In the genomic region with DNA sequence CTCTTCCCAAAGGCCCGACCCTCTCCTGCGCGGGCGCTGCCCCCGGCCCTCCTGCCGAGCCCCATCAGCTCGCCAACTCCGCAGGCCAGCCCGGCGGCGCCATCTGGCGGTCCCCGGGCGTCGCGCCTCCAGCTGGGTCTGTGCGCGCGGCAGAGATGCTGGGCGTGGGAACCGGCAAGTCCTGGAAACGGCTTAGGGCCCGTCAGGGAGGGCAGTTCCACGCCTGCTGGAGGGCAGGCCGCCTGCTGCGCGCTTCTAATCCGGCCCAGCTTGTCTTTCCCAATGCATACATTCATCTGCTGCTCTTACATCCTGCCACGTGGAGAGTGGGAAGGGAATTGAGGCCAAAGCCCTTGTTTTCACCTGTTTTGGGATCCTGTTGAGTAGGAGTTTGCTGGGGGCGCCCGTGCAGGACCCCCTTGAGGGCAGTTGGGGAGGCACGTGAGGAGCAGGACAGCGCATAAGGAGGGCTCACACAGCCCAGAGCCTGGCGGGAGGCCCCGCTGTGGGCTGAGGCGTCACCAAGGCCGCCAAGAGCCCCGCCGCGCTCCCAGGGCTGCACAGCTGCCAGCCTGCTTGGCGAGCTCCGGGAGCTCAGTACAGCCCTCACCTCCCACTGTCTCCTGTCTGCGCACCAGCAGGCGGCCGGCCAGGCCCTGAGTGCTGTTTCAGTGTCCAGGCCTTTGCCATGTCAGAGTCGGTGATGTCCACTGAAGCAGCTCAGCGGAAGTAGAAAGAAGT, we compare ENCODE assay signal across 9 cellular contexts.
DNase-seq lines count a peak whose midpoint lies in the region; ATAC-seq and TF ChIP-seq lines count a peak whose summit lies in the region.
"Had no signal": no experiment of that assay in that cellular context is flagged by ENCODE, and none has a peak within 500 bp of the region (broad histone marks: within the 10 kb centered on the region; RNA-seq: fewer than 3 reads in every experiment).

No MANE protein-coding gene starts in this region.

- CTCF ChIA-PET in GM10248 (lab: Yijun Ruan, JAX): interaction anchor here (0.9 to 4.9 kb wide), 11 partner anchors 10 to 322 kb away, joined by 3 to 72 read pairs (median 4); no protein-coding TSS in a partner anchor

- H3K4me3 ChIP-seq in HUES64 (ENCODE audit: low read length) (peak overlapping the region; percentile 54), lung (no peak overlapping the region)

- peak overlapping the region; percentile 49; the same call in 1 of the 2 replicates for H3K9ac ChIP-seq in HUES64 (ENCODE audit: low read depth, low read length)

- ATAC-seq in lung (ENCODE audit: insufficient read depth, low FRiP score): peak; percentile 75
- ATAC-seq in GM19467 (IDR thresholded peaks at IDR 0.05; ENCODE audit: unreplicated experiment): no peak
- no peak for ATAC-seq in HG03378 (IDR thresholded peaks at IDR 0.05; ENCODE audit: unreplicated experiment)

- no peaks in the 10 kb centered on the region for H3K9me3 ChIP-seq in HUES64 (ENCODE audit: insufficient read depth, low read depth, low read length)
- no peaks in the 10 kb centered on the region for H3K9me3 ChIP-seq in lung (ENCODE audit: control insufficient read depth in 2 of 2, insufficient read depth in 1 of 2, low read length in 1 of 2)

- peak; percentile 88 for TF ChIP-seq CTCF in GM10248 (IDR thresholded peaks at IDR 0.05; ENCODE audit: control extremely low read depth, extremely low read depth, low read depth, missing control alignments)
- TF ChIP-seq CTCF in lung (IDR thresholded peaks at IDR 0.05; ENCODE audit: control extremely low read depth, extremely low read depth): peak; percentile 40

- H3K36me3 ChIP-seq in HUES64 (ENCODE audit: insufficient read depth, low read length) (0 out of 2 replicates have a peak, but pooled peaks cover 7% of the 10 kb centered on the region), lung (ENCODE audit: control insufficient read depth in 2 of 2, insufficient read depth in 2 of 2, low read length in 2 of 2) (no peaks in the 10 kb centered on the region)

- H3K4me1 ChIP-seq in HUES64 (ENCODE audit: insufficient read depth, low read length) (peaks cover 6% of the 10 kb centered on the region; the same call in 1 of the 2 replicates), lung (ENCODE audit: control insufficient read depth in 2 of 2, insufficient read depth in 2 of 2, low read length in 2 of 2) (no peaks in the 10 kb centered on the region)

- no peak overlapping the region for H3K27ac ChIP-seq in HUES64 (ENCODE audit: low read depth, low read length)
- H3K27ac ChIP-seq in lung (ENCODE audit: low read depth in 1 of 2, low read length in 1 of 2): no peak overlapping the region

- WGBS in HUES64: 34% methylated on average over 47 of the region's 47 CpGs
- 34 to 35% methylated on average over 47 of the region's 47 CpGs for WGBS in lung, 2 donors

- POLR2A ChIA-PET in GM10248 (lab: Yijun Ruan, JAX): no interaction called here

- peak; percentile 80 for DNase-seq in GM10248 (ENCODE audit: extremely low spot score)
- DNase-seq in activated CD4-positive, alpha-beta T cell treated with anti-CD3 and anti-CD28 coated beads, Interleukin-2, amount 50 U/mL, for 24 hours (ENCODE audit: low read depth in 1 of 2, low spot score in 1 of 2): peak; percentile 20 to 27
- DNase-seq in dermis blood vessel endothelial cell: peak; percentile 91
- no peak for DNase-seq in lung (ENCODE audit: low spot score)
- peak; percentile 28 for DNase-seq in stimulated activated CD8-positive, alpha-beta memory T cell treated with anti-CD3 and anti-CD28 coated beads, Interleukin-15, amount 100 ng/mL, for 24 hours (ENCODE audit: low read depth)
- DNase-seq: activated B cell treated with CpG ODN at 0.5 μM for 24 hours had no signal

- H3K27me3 ChIP-seq in HUES64 (ENCODE audit: insufficient read depth, low read length): no peaks in the 10 kb centered on the region
- no peaks in the 10 kb centered on the region for H3K27me3 ChIP-seq in lung (ENCODE audit: control insufficient read depth, insufficient read depth)
